ENCODE assay signal across 22 cellular contexts in genomic region chr2:241286348-241287090, GRCh38.
"Had no signal": no experiment of that assay in that cellular context is flagged by ENCODE, and none has a peak within 500 bp of the region (broad histone marks: within the 10 kb centered on the region; RNA-seq: fewer than 3 reads in every experiment).

No MANE protein-coding gene starts in this region.

- H3K36me3 ChIP-seq: cardiac muscle cell, gastrocnemius medialis, tibial nerve, uterus had no signal

- H3K9me3 ChIP-seq: gastrocnemius medialis, lower lobe of right lung, tibial nerve, uterus had no signal

- H3K4me3 ChIP-seq: cardiac muscle cell, dorsolateral prefrontal cortex, gastrocnemius medialis, lower lobe of right lung, tibial nerve, uterus had no signal

- H3K27ac ChIP-seq: cardiac muscle cell, dorsolateral prefrontal cortex, gastrocnemius medialis, lower lobe of right lung, tibial nerve, uterus had no signal

- FAIRE-seq: keratinocyte had no signal

- H3K27me3 Mint-ChIP-seq: activated CD4-positive, alpha-beta T cell treated with anti-CD3 and anti-CD28 coated beads, Interleukin-2, amount 10 ng/mL, durations not matched to agents 24 days and 14 days; activated CD8-positive, alpha-beta T cell treated with anti-CD3 and anti-CD28 coated beads for 36 hours; activated naive CD8-positive, alpha-beta T cell treated with anti-CD3 and anti-CD28 coated beads for 36 hours; activated T-helper 17 cell treated with anti-CD3 and anti-CD28 coated beads, Interleukin-2, amount 50 U/mL, for 72 hours; natural killer cell treated with Interleukin-12 subunit alpha and Interleukin-12 subunit beta and Interleukin-15 and Interleukin-18, amount 100 ng/mL, for 72 hours; stimulated activated naive CD8-positive, alpha-beta T cell treated with anti-CD3 and anti-CD28 coated beads, Interleukin-15, Interleukin-2, amounts not matched to agents 100 ng/mL and 50 ng/mL, for 24 hours had no signal

- H3K4me3 Mint-ChIP-seq: activated CD4-positive, alpha-beta T cell treated with anti-CD3 and anti-CD28 coated beads, Interleukin-2, amount 10 ng/mL, durations not matched to agents 24 days and 14 days; activated CD8-positive, alpha-beta T cell treated with anti-CD3 and anti-CD28 coated beads for 36 hours; activated naive CD8-positive, alpha-beta T cell treated with anti-CD3 and anti-CD28 coated beads for 36 hours; activated T-helper 17 cell treated with anti-CD3 and anti-CD28 coated beads, Interleukin-2, amount 50 U/mL, for 72 hours; mesothelial cell of epicardium; natural killer cell treated with Interleukin-12 subunit alpha and Interleukin-12 subunit beta and Interleukin-15 and Interleukin-18, amount 100 ng/mL, for 72 hours; stimulated activated naive CD8-positive, alpha-beta T cell treated with anti-CD3 and anti-CD28 coated beads, Interleukin-15, Interleukin-2, amounts not matched to agents 100 ng/mL and 50 ng/mL, for 24 hours had no signal

- H3K36me3 Mint-ChIP-seq: natural killer cell treated with Interleukin-12 subunit alpha and Interleukin-12 subunit beta and Interleukin-15 and Interleukin-18, amount 100 ng/mL, for 72 hours had no signal

- H3K4me1 ChIP-seq: lower lobe of right lung, uterus had no signal

- H3K27ac Mint-ChIP-seq: activated CD4-positive, alpha-beta T cell treated with anti-CD3 and anti-CD28 coated beads, Interleukin-2, amount 10 ng/mL, durations not matched to agents 24 days and 14 days; activated CD8-positive, alpha-beta T cell treated with anti-CD3 and anti-CD28 coated beads for 36 hours; activated naive CD8-positive, alpha-beta T cell treated with anti-CD3 and anti-CD28 coated beads for 36 hours; activated T-helper 17 cell treated with anti-CD3 and anti-CD28 coated beads, Interleukin-2, amount 50 U/mL, for 72 hours; mesothelial cell of epicardium; natural killer cell treated with Interleukin-12 subunit alpha and Interleukin-12 subunit beta and Interleukin-15 and Interleukin-18, amount 100 ng/mL, for 72 hours; stimulated activated naive CD8-positive, alpha-beta T cell treated with anti-CD3 and anti-CD28 coated beads, Interleukin-15, Interleukin-2, amounts not matched to agents 100 ng/mL and 50 ng/mL, for 24 hours had no signal

- DNase-seq: activated CD4-positive, alpha-beta T cell treated with anti-CD3 and anti-CD28 coated beads, Interleukin-2, amount 10 ng/mL, durations not matched to agents 24 days and 14 days; activated CD8-positive, alpha-beta T cell treated with anti-CD3 and anti-CD28 coated beads for 36 hours; activated naive CD4-positive, alpha-beta T cell; activated naive CD8-positive, alpha-beta T cell treated with anti-CD3 and anti-CD28 coated beads for 36 hours; activated T-cell treated with anti-CD3 and anti-CD28 coated beads, Interleukin-2, amount 50 U/mL, for 1 hour; amniotic stem cell; dorsolateral prefrontal cortex; gastrocnemius medialis; head of caudate nucleus; lower lobe of right lung; nucleus accumbens; posterior cingulate gyrus; retina; T-helper 9 cell; uterus had no signal

- H3K27me3 ChIP-seq: cardiac muscle cell, dorsolateral prefrontal cortex, gastrocnemius medialis, tibial nerve, uterus had no signal

- ATAC-seq: activated CD8-positive, alpha-beta T cell treated with anti-CD3 and anti-CD28 coated beads for 36 hours; activated T-helper 17 cell treated with anti-CD3 and anti-CD28 coated beads, Interleukin-2, amount 50 U/mL, for 72 hours; gastrocnemius medialis; lower lobe of right lung; natural killer cell treated with Interleukin-12 subunit alpha and Interleukin-12 subunit beta and Interleukin-15 and Interleukin-18, amount 100 ng/mL, for 72 hours had no signal

- H3K9me3 Mint-ChIP-seq: activated CD4-positive, alpha-beta T cell treated with anti-CD3 and anti-CD28 coated beads, Interleukin-2, amount 10 ng/mL, durations not matched to agents 24 days and 14 days; activated CD8-positive, alpha-beta T cell treated with anti-CD3 and anti-CD28 coated beads for 36 hours; activated naive CD8-positive, alpha-beta T cell treated with anti-CD3 and anti-CD28 coated beads for 36 hours; activated T-helper 17 cell treated with anti-CD3 and anti-CD28 coated beads, Interleukin-2, amount 50 U/mL, for 72 hours; mesothelial cell of epicardium; natural killer cell treated with Interleukin-12 subunit alpha and Interleukin-12 subunit beta and Interleukin-15 and Interleukin-18, amount 100 ng/mL, for 72 hours; stimulated activated naive CD8-positive, alpha-beta T cell treated with anti-CD3 and anti-CD28 coated beads, Interleukin-15, Interleukin-2, amounts not matched to agents 100 ng/mL and 50 ng/mL, for 24 hours had no signal
